15 cellular contexts compared by ENCODE assay signal in the genomic region with DNA sequence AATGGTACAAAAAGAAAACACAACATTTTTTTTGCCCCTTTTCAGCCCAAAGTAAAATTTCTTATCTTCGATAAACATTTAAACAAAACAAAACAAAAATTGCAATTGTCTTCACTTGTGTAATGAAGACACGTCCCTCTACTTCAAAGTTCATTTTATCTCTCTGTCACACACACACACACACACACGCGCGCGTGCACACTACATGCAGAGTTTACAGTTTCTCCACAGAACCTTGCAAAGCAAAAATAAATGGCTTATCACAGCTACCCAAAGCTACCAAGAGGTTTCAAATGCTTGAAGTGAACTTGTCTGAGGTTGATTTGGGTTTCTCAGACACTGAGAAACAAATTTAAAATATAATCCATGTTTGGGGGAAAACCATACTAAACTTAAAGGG.
DNase-seq lines count a peak whose midpoint lies in the region; ATAC-seq and TF ChIP-seq lines count a peak whose summit lies in the region.
"Had no signal": no experiment of that assay in that cellular context is flagged by ENCODE, and none has a peak within 500 bp of the region (broad histone marks: within the 10 kb centered on the region; RNA-seq: fewer than 3 reads in every experiment).

No MANE protein-coding gene starts in this region.

- DNase-seq in activated T-cell treated with anti-CD3 and anti-CD28 coated beads, Interleukin-2, amount 50 U/mL, for 24 hours = no peak
- no peak for DNase-seq in activated T-cell treated with anti-CD3 and anti-CD28 coated beads, Interleukin-2, amount 50 U/mL, for 48 hours
- DNase-seq in SJSA1 (ENCODE audit: low read depth in 1 of 2, low spot score in 2 of 2) (no peak), endothelial cell (ENCODE audit: low spot score) (no peak), H7 (no peak), Ammon's horn (ENCODE audit: low spot score) (no peak), cerebellum (ENCODE audit: low spot score) (no peak)
- no peak for DNase-seq in stimulated activated naive CD8-positive, alpha-beta T cell treated with anti-CD3 and anti-CD28 coated beads, Interleukin-15, amount 100 ng/mL, for 72 hours
- DNase-seq: ACHN; activated CD8-positive, alpha-beta memory T cell treated with anti-CD3 and anti-CD28 coated beads for 24 hours; islet precursor cell; NCI-H524; stimulated activated CD4-positive, alpha-beta T cell treated with anti-CD3 and anti-CD28 coated beads, Interleukin-15, amount 100 ng/mL, for 24 hours had no signal

- peak overlapping the region; percentile 24; the same call in 1 of the 2 replicates for H3K27ac ChIP-seq in SJSA1
- H3K27ac ChIP-seq: HL-60 had no signal

- no peaks in the 10 kb centered on the region for H3K27me3 ChIP-seq in SJSA1 (replicated peaks)
- no peaks in the 10 kb centered on the region for H3K27me3 ChIP-seq in H7 (ENCODE audit: control insufficient read depth, insufficient read depth, low read length)

- H3K36me3 Mint-ChIP-seq in activated T-cell treated with anti-CD3 and anti-CD28 coated beads, Interleukin-2, amount 50 U/mL, for 24 hours (ENCODE audit: low read depth) = peaks cover 100% of the 10 kb centered on the region
- H3K36me3 Mint-ChIP-seq in endothelial cell (ENCODE audit: low read depth, unreplicated experiment) = peaks cover 35% of the 10 kb centered on the region

- TF ChIP-seq CTCF in endothelial cell (IDR thresholded peaks at IDR 0.05; ENCODE audit: unreplicated experiment) = no peak

- H3K36me3 ChIP-seq in SJSA1 (peaks cover 30% of the 10 kb centered on the region), H7 (replicated peaks; ENCODE audit: control insufficient read depth, insufficient read depth, low read length) (no peaks in the 10 kb centered on the region)

- H3K27me3 Mint-ChIP-seq in activated T-cell treated with anti-CD3 and anti-CD28 coated beads, Interleukin-2, amount 50 U/mL, for 24 hours = no peaks in the 10 kb centered on the region
- peaks cover 2% of the 10 kb centered on the region for H3K27me3 Mint-ChIP-seq in endothelial cell (ENCODE audit: unreplicated experiment)
- H3K27me3 Mint-ChIP-seq in stimulated activated naive CD8-positive, alpha-beta T cell treated with anti-CD3 and anti-CD28 coated beads, Interleukin-15, amount 100 ng/mL, for 72 hours = no peaks in the 10 kb centered on the region

- no peaks in the 10 kb centered on the region for H3K9me3 ChIP-seq in SJSA1 (replicated peaks)

- H3K4me1 ChIP-seq in SJSA1 (replicated peaks) = peaks cover 69% of the 10 kb centered on the region

- ATAC-seq in stimulated activated naive CD8-positive, alpha-beta T cell treated with anti-CD3 and anti-CD28 coated beads, Interleukin-15, amount 100 ng/mL, for 72 hours = no peak
- ATAC-seq: esophagus mucosa had no signal

- H3K27ac Mint-ChIP-seq in activated T-cell treated with anti-CD3 and anti-CD28 coated beads, Interleukin-2, amount 50 U/mL, for 24 hours = peak overlapping the region; percentile 97
- no peak overlapping the region for H3K27ac Mint-ChIP-seq in endothelial cell (ENCODE audit: unreplicated experiment)
- H3K27ac Mint-ChIP-seq in stimulated activated naive CD8-positive, alpha-beta T cell treated with anti-CD3 and anti-CD28 coated beads, Interleukin-15, amount 100 ng/mL, for 72 hours = peak overlapping the region; percentile 89 to 99

- peak overlapping the region; percentile 96 for H3K4me3 Mint-ChIP-seq in activated T-cell treated with anti-CD3 and anti-CD28 coated beads, Interleukin-2, amount 50 U/mL, for 24 hours
- peak overlapping the region; percentile 53 for H3K4me3 Mint-ChIP-seq in endothelial cell (ENCODE audit: unreplicated experiment)
- H3K4me3 Mint-ChIP-seq in stimulated activated naive CD8-positive, alpha-beta T cell treated with anti-CD3 and anti-CD28 coated beads, Interleukin-15, amount 100 ng/mL, for 72 hours = peak overlapping the region; percentile 84 to 90

- H3K4me1 Mint-ChIP-seq in activated T-cell treated with anti-CD3 and anti-CD28 coated beads, Interleukin-2, amount 50 U/mL, for 24 hours (ENCODE audit: low read depth) = peaks cover 89% of the 10 kb centered on the region
- peaks cover 69% of the 10 kb centered on the region for H3K4me1 Mint-ChIP-seq in endothelial cell (ENCODE audit: unreplicated experiment)
- H3K4me1 Mint-ChIP-seq in stimulated activated naive CD8-positive, alpha-beta T cell treated with anti-CD3 and anti-CD28 coated beads, Interleukin-15, amount 100 ng/mL, for 72 hours = peaks cover 49% of the 10 kb centered on the region

- H3K9me3 Mint-ChIP-seq in activated T-cell treated with anti-CD3 and anti-CD28 coated beads, Interleukin-2, amount 50 U/mL, for 24 hours = no peaks in the 10 kb centered on the region
- H3K9me3 Mint-ChIP-seq in endothelial cell (ENCODE audit: unreplicated experiment) = no peaks in the 10 kb centered on the region
- H3K9me3 Mint-ChIP-seq in stimulated activated naive CD8-positive, alpha-beta T cell treated with anti-CD3 and anti-CD28 coated beads, Interleukin-15, amount 100 ng/mL, for 72 hours = no peaks in the 10 kb centered on the region

- H3K4me3 ChIP-seq in SJSA1 (no peak overlapping the region), H7 (ENCODE audit: insufficient read depth, low read depth, low read length) (no peak overlapping the region)
